In genomic region chr12:19190292-19191031, GRCh38 we compare ENCODE assay signal across 8 cellular contexts.
DNase-seq lines count a peak whose midpoint lies in the region; ATAC-seq and TF ChIP-seq lines count a peak whose summit lies in the region.

No MANE protein-coding gene starts in this region.

- POLR2A ChIA-PET in Caco-2 (lab: Charles Lee) = no interaction called here

- H3K36me3 ChIP-seq in GM23248 (ENCODE audit: low read depth) = no peaks in the 10 kb centered on the region
- H3K36me3 ChIP-seq in OCI-LY3 (replicated peaks; ENCODE audit: low read depth, low read length) = no peaks in the 10 kb centered on the region
- H3K36me3 ChIP-seq in esophagus muscularis mucosa = no peaks in the 10 kb centered on the region
- no peaks in the 10 kb centered on the region for H3K36me3 ChIP-seq in osteoblast (ENCODE audit: insufficient read depth, low read length)
- H3K36me3 ChIP-seq in Caco-2 (ENCODE audit: control insufficient read depth, insufficient read depth, low read length) = no peaks in the 10 kb centered on the region

- H3K4me1 ChIP-seq in GM23248 (ENCODE audit: insufficient read depth) = peaks cover 40% of the 10 kb centered on the region
- H3K4me1 ChIP-seq in OCI-LY3 (ENCODE audit: low read length) = peaks cover 45% of the 10 kb centered on the region
- peaks cover 33 to 76% (median 67%) of the 10 kb centered on the region in 4 donors for H3K4me1 ChIP-seq in esophagus muscularis mucosa
- H3K4me1 ChIP-seq in osteoblast (ENCODE audit: insufficient read depth, low read length) = peaks cover 32% of the 10 kb centered on the region
- no peaks in the 10 kb centered on the region for H3K4me1 ChIP-seq in Caco-2

- no peak overlapping the region for H3K4me3 Mint-ChIP-seq in Caco-2 (ENCODE audit: unreplicated experiment)

- TF ChIP-seq CTCF in OCI-LY3 (IDR thresholded peaks at IDR 0.05; ENCODE audit: low read depth, low read length) = no peak
- no peak for TF ChIP-seq CTCF in esophagus muscularis mucosa (IDR thresholded peaks at IDR 0.05)
- TF ChIP-seq CTCF in osteoblast (IDR thresholded peaks at IDR 0.05; ENCODE audit: extremely low read depth, low read depth, low read length) = no peak
- TF ChIP-seq CTCF in Caco-2 (IDR thresholded peaks at IDR 0.05; ENCODE audit: insufficient read depth in 1 of 2, low read depth in 1 of 2, low read length in 1 of 2, severe bottlenecking in 1 of 2, unreplicated experiment in 1 of 2) = no peak
- TF ChIP-seq CTCF in GM20000 (IDR thresholded peaks at IDR 0.05; ENCODE audit: extremely low read depth, missing control alignments) = no peak

- H3K9ac ChIP-seq in GM23248 (no peak overlapping the region), OCI-LY3 (ENCODE audit: low read length) (no peak overlapping the region)

- TF ChIP-seq EP300 in esophagus muscularis mucosa (IDR thresholded peaks at IDR 0.05) = no peak

- H3K9me3 ChIP-seq in GM23248 (ENCODE audit: low read depth) (no peaks in the 10 kb centered on the region), OCI-LY3 (ENCODE audit: insufficient read depth, low read length) (no peaks in the 10 kb centered on the region), esophagus muscularis mucosa (no peaks in the 10 kb centered on the region), osteoblast (ENCODE audit: low read depth, low read length) (no peaks in the 10 kb centered on the region), Caco-2 (no peaks in the 10 kb centered on the region)

- H3K27ac Mint-ChIP-seq in Caco-2 (ENCODE audit: unreplicated experiment) = no peak overlapping the region

- H3K36me3 Mint-ChIP-seq in Caco-2 (ENCODE audit: insufficient read depth, unreplicated experiment) = peaks cover 5% of the 10 kb centered on the region

- BruUV-seq in Caco-2 (replicated peaks; lab: Mats Ljungman, UMichigan) = no TSS peak

- H4K20me1 ChIP-seq in GM23248 (ENCODE audit: insufficient read depth) = 0 out of 2 replicates have a peak, but pooled peaks cover 3% of the 10 kb centered on the region
- H4K20me1 ChIP-seq in OCI-LY3 (ENCODE audit: insufficient read depth, low read length) = no peaks in the 10 kb centered on the region
- H4K20me1 ChIP-seq in osteoblast (ENCODE audit: insufficient read depth, low read length) = no peaks in the 10 kb centered on the region

- no peak for ATAC-seq in GM21576 (IDR thresholded peaks at IDR 0.05; ENCODE audit: unreplicated experiment)
- ATAC-seq in HG02623 (IDR thresholded peaks at IDR 0.05; ENCODE audit: unreplicated experiment) = no peak

- H3K9me2 ChIP-seq in GM23248 (ENCODE audit: insufficient read depth) = no peaks in the 10 kb centered on the region

- CTCF ChIA-PET in Caco-2 (lab: Charles Lee) = no interaction called here

- DNase-seq in GM23248 (peak; percentile 80), esophagus muscularis mucosa (ENCODE audit: extremely low spot score) (no peak), osteoblast (ENCODE audit: insufficient read length, low spot score, missing footprints) (no peak), Caco-2 (no peak), GM20000 (ENCODE audit: low spot score) (no peak)

- intact Hi-C loops in esophagus muscularis mucosa (cut with DNase I) = loop anchor here (10.0 kb wide), 1 partner anchor 94 kb away; no protein-coding TSS in a partner anchor
- intact Hi-C loops in Caco-2 (cut with micrococcal nuclease; ENCODE audit: unreplicated experiment) = no loop called here

- H3K4me3 ChIP-seq in GM23248 (no peak overlapping the region), OCI-LY3 (ENCODE audit: low read length) (peak overlapping the region; percentile 4; the same call in 1 of the 2 replicates), esophagus muscularis mucosa (no peak overlapping the region), osteoblast (ENCODE audit: insufficient read depth, low read length) (no peak overlapping the region), Caco-2 (ENCODE audit: low read depth, low read length) (no peak overlapping the region)

- no peaks in the 10 kb centered on the region for H3K27me3 ChIP-seq in GM23248 (replicated peaks; ENCODE audit: insufficient read depth)
- no peaks in the 10 kb centered on the region for H3K27me3 ChIP-seq in OCI-LY3 (ENCODE audit: low read depth, low read length)
- H3K27me3 ChIP-seq in esophagus muscularis mucosa = no peaks in the 10 kb centered on the region
- H3K27me3 ChIP-seq in osteoblast (ENCODE audit: insufficient read depth, low read length) = no peaks in the 10 kb centered on the region
- H3K27me3 ChIP-seq in Caco-2 (replicated peaks; ENCODE audit: control insufficient read depth, insufficient read depth, low read length) = no peaks in the 10 kb centered on the region

- peak overlapping the region; percentile 50 for H3K27ac ChIP-seq in GM23248
- H3K27ac ChIP-seq in OCI-LY3 (ENCODE audit: low read length) = peak overlapping the region; percentile 78
- H3K27ac ChIP-seq in esophagus muscularis mucosa (replicated peaks in 1 of 4) = peak overlapping the region; percentile 12 to 56 (median 24)
- H3K27ac ChIP-seq in osteoblast (ENCODE audit: low read depth, low read length) = peak overlapping the region; percentile 49

- in situ Hi-C loops in GM23248 (cut with MboI) = no loop called here

- no peaks in the 10 kb centered on the region for H3K27me3 Mint-ChIP-seq in Caco-2 (ENCODE audit: insufficient read depth, unreplicated experiment)

- H3K9me3 Mint-ChIP-seq in Caco-2 (ENCODE audit: unreplicated experiment) = no peaks in the 10 kb centered on the region

- 50 to 53% methylated on average over 2 of the region's 2 CpGs for WGBS in GM23248 (ENCODE audit: low coverage in 1 of 2, low lambda C conversion rate in 2 of 2, missing lambda C conversion rate in 2 of 2), 2 experiments
- WGBS in esophagus muscularis mucosa = 43% methylated on average over 2 of the region's 2 CpGs

- H3F3A ChIP-seq in GM23248 (ENCODE audit: insufficient read depth) = peaks cover 16% of the 10 kb centered on the region

- TF ChIP-seq POLR2A in esophagus muscularis mucosa (IDR thresholded peaks at IDR 0.05; ENCODE audit: low read depth) = no peak

- H3K4me2 ChIP-seq in GM23248 (ENCODE audit: unreplicated experiment) (peak overlapping the region; percentile 57), OCI-LY3 (ENCODE audit: low read length) (peak overlapping the region; percentile 61), osteoblast (ENCODE audit: insufficient read depth, low read length) (peak overlapping the region; percentile 39)

- no peak overlapping the region for H2AFZ ChIP-seq in GM23248
- no peak overlapping the region for H2AFZ ChIP-seq in OCI-LY3 (ENCODE audit: low read depth, low read length)
- no peak overlapping the region for H2AFZ ChIP-seq in osteoblast (ENCODE audit: low read length)

- H3K79me2 ChIP-seq in GM23248 (ENCODE audit: insufficient read depth) (peaks cover 17% of the 10 kb centered on the region), OCI-LY3 (ENCODE audit: low read length) (no peaks in the 10 kb centered on the region), osteoblast (ENCODE audit: insufficient read depth, low read length) (peaks cover 4% of the 10 kb centered on the region)

- H3K4me1 Mint-ChIP-seq in Caco-2 (ENCODE audit: low read depth, unreplicated experiment) = peaks cover 10% of the 10 kb centered on the region

Comparison
In these comparisons a context has a peak if more than half of its experiments do, and no peak if none do; other contexts are left out.
1. H3K27ac ChIP-seq: peak in every context shown above with its lines; median percentile 78 in OCI-LY3; 50 in GM23248; 49 in osteoblast; 24 in esophagus muscularis mucosa.